23 cellular contexts compared by ENCODE assay signal in the genomic region with DNA sequence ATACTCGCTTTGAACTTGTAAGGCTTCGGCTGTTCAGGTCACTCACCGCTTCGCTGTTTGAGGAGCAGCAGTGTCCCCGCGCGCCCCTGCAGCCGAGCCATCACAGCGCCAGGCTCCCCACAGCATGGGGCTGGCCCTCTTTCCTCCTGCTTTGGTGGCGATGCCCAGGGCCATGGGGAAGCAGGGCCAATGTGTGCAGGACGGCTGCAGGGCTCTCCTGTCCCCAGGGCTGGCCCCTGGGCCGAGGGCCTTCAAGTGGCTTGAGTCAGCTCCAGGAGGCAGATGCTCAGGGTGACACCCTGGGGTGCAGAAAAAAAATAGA.
"Had no signal": no experiment of that assay in that cellular context is flagged by ENCODE, and none has a peak within 500 bp of the region (broad histone marks: within the 10 kb centered on the region; RNA-seq: fewer than 3 reads in every experiment).

No MANE protein-coding gene starts in this region.

- H3K36me3 Mint-ChIP-seq: naive B cell; natural killer cell treated with Interleukin-12 subunit alpha and Interleukin-12 subunit beta and Interleukin-15 and Interleukin-18, amount 100 ng/mL, for 72 hours; type B pancreatic cell had no signal

- H3K27me3 ChIP-seq: colonic mucosa, gastrocnemius medialis, hepatocyte, sigmoid colon, testis, tibial artery had no signal

- H3K9me3 Mint-ChIP-seq: dendritic cell treated with granulocyte-macrophage colony-stimulating factor and Interleukin-4, amounts not matched to agents 40 ng/mL and 50 ng/mL, for 4 days; endodermal cell; memory B cell; naive B cell; natural killer cell treated with Interleukin-12 subunit alpha and Interleukin-12 subunit beta and Interleukin-15 and Interleukin-18, amount 100 ng/mL, for 72 hours; neural crest cell; stimulated activated effector memory CD8-positive, alpha-beta T cell treated with anti-CD3 and anti-CD28 coated beads, Interleukin-12 subunit alpha, Interleukin-12 subunit beta, amount 100 ng/mL, for 72 hours; type B pancreatic cell had no signal

- ATAC-seq: esophagus mucosa; gastrocnemius medialis; natural killer cell treated with Interleukin-12 subunit alpha and Interleukin-12 subunit beta and Interleukin-15 and Interleukin-18, amount 100 ng/mL, for 72 hours; stimulated activated effector memory CD8-positive, alpha-beta T cell treated with anti-CD3 and anti-CD28 coated beads, Interleukin-12 subunit alpha, Interleukin-12 subunit beta, amount 100 ng/mL, for 72 hours; stimulated activated naive CD8-positive, alpha-beta T cell treated with anti-CD3 and anti-CD28 coated beads, Interleukin-15, Interleukin-2, amounts not matched to agents 100 U/mL and 50 U/mL, for 24 hours had no signal

- H3K4me1 Mint-ChIP-seq: endodermal cell had no signal

- H3K27me3 Mint-ChIP-seq: dendritic cell treated with granulocyte-macrophage colony-stimulating factor and Interleukin-4, amounts not matched to agents 40 ng/mL and 50 ng/mL, for 4 days; memory B cell; naive B cell; natural killer cell treated with Interleukin-12 subunit alpha and Interleukin-12 subunit beta and Interleukin-15 and Interleukin-18, amount 100 ng/mL, for 72 hours; progenitor cell of endocrine pancreas; type B pancreatic cell had no signal

- H3K27ac Mint-ChIP-seq: dendritic cell treated with granulocyte-macrophage colony-stimulating factor and Interleukin-4, amounts not matched to agents 40 ng/mL and 50 ng/mL, for 4 days; endodermal cell; memory B cell; natural killer cell treated with Interleukin-12 subunit alpha and Interleukin-12 subunit beta and Interleukin-15 and Interleukin-18, amount 100 ng/mL, for 72 hours; stimulated activated effector memory CD8-positive, alpha-beta T cell treated with anti-CD3 and anti-CD28 coated beads, Interleukin-12 subunit alpha, Interleukin-12 subunit beta, amount 100 ng/mL, for 72 hours had no signal

- H3K4me1 ChIP-seq: colonic mucosa, parathyroid adenoma, tibial artery had no signal

- H3K9me3 ChIP-seq: colonic mucosa, gastrocnemius medialis, sigmoid colon, testis, tibial artery had no signal

- DNase-seq: colonic mucosa; effector CD8-positive, alpha-beta T cell; endodermal cell; gastrocnemius medialis; naive B cell; sigmoid colon; stimulated activated CD4-positive, alpha-beta T cell treated with anti-CD3 and anti-CD28 coated beads, Interleukin-2, amount 100 ng/mL, for 24 hours; stimulated activated CD4-positive, alpha-beta T cell treated with anti-CD3 and anti-CD28 coated beads, Interleukin-4, amount 100 ng/mL, for 24 hours; stimulated activated naive CD8-positive, alpha-beta T cell treated with anti-CD3 and anti-CD28 coated beads, Interleukin-15, Interleukin-2, amounts not matched to agents 100 U/mL and 50 U/mL, for 24 hours; tibial artery had no signal

- H3K4me3 Mint-ChIP-seq: dendritic cell treated with granulocyte-macrophage colony-stimulating factor and Interleukin-4, amounts not matched to agents 40 ng/mL and 50 ng/mL, for 4 days; endodermal cell; memory B cell; naive B cell; natural killer cell treated with Interleukin-12 subunit alpha and Interleukin-12 subunit beta and Interleukin-15 and Interleukin-18, amount 100 ng/mL, for 72 hours; neural crest cell; stimulated activated effector memory CD8-positive, alpha-beta T cell treated with anti-CD3 and anti-CD28 coated beads, Interleukin-12 subunit alpha, Interleukin-12 subunit beta, amount 100 ng/mL, for 72 hours; type B pancreatic cell had no signal

- H3K27ac ChIP-seq: colonic mucosa, epithelial cell of prostate, hepatocyte, parathyroid adenoma, sigmoid colon, tibial artery had no signal

- H3K4me3 ChIP-seq: colonic mucosa, gastrocnemius medialis, hepatocyte, lung, sigmoid colon, testis, tibial artery had no signal
